Comparison of ENCODE assay signal across 14 cellular contexts in the genomic region with DNA sequence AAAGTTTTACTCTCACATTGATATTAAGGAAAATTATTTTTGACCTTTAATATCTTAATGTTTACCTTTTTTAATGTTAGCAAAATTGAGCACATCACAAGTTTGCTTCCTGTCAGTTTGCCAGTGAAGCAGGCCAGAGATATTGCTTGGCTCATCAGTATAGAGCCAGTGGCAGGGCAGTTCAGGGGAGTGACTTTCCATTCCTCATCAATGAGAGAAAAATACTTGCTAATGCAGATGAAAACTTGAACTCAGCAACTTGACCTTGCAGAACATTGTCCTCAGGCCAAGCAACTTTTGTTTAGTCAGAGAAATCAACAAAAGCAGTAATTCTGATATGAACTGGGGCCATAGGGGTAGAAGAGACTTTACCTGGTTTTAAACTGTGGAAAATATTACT. TPM values are rescaled to one million over a fixed set of nuclear protein-coding genes. Genes with fewer than 3 reads are reported as not detected.
DNase-seq lines count a peak whose midpoint lies in the region; ATAC-seq and TF ChIP-seq lines count a peak whose summit lies in the region.
"Had no signal": no experiment of that assay in that cellular context is flagged by ENCODE, and none has a peak within 500 bp of the region (broad histone marks: within the 10 kb centered on the region; RNA-seq: fewer than 3 reads in every experiment).

No MANE protein-coding gene starts in this region.

- H3K27me3 Mint-ChIP-seq in CD4-positive, alpha-beta T cell = no peaks in the 10 kb centered on the region
- no peaks in the 10 kb centered on the region for H3K27me3 Mint-ChIP-seq in CD8-positive, alpha-beta memory T cell
- H3K27me3 Mint-ChIP-seq in activated T-helper 2 cell treated with anti-CD3 and anti-CD28 coated beads, Interferon-gamma antibody, Interleukin-2, Interleukin-4, amounts not matched to agents 10 μg/mL and 5 μg/mL and 100 μg/mL, durations not matched to agents 14 hours and 24 hours and 36 hours (ENCODE audit: low read depth) = no peaks in the 10 kb centered on the region

- POLR2A ChIA-PET in CD4-positive, alpha-beta T cell (lab: Charles Lee) = interaction anchor here (0.7 to 1.7 kb wide), 5 partner anchors 9 to 39 kb away, joined by 3 to 4 read pairs (median 3); no protein-coding TSS in a partner anchor
- POLR2A ChIA-PET in CD8-positive, alpha-beta memory T cell (lab: Charles Lee) = interaction anchor here (0.6 kb wide), 1 partner anchor 220 kb away, joined by 4 read pairs; no protein-coding TSS in a partner anchor

- intact Hi-C loops in CD4-positive, alpha-beta T cell (cut with DNase I, micrococcal nuclease) = no loop called here
- intact Hi-C loops in activated T-helper 2 cell treated with anti-CD3 and anti-CD28 coated beads, Interferon-gamma antibody, Interleukin-2, Interleukin-4, amounts not matched to agents 10 μg/mL and 5 μg/mL and 100 μg/mL, durations not matched to agents 14 hours and 24 hours and 36 hours (cut with micrococcal nuclease) = no loop called here

- H3K4me1 ChIP-seq in CD8-positive, alpha-beta memory T cell (ENCODE audit: insufficient read depth, low read length) = peaks cover 83% of the 10 kb centered on the region

- no peaks in the 10 kb centered on the region for H3K27me3 ChIP-seq in CD4-positive, alpha-beta T cell (ENCODE audit: control insufficient read depth, insufficient read depth, low read length)
- no peaks in the 10 kb centered on the region for H3K27me3 ChIP-seq in CD8-positive, alpha-beta memory T cell (ENCODE audit: insufficient read depth, low read length, poor library complexity, severe bottlenecking)
- H3K27me3 ChIP-seq: esophagus muscularis mucosa, hepatocyte had no signal

- H3K4me3 ChIP-seq in CD8-positive, alpha-beta memory T cell (ENCODE audit: low read length) = no peak overlapping the region
- H3K4me3 ChIP-seq: esophagus muscularis mucosa, hepatocyte had no signal

- TF ChIP-seq CTCF in CD4-positive, alpha-beta T cell (IDR thresholded peaks at IDR 0.05) = no peak

- no peak for ATAC-seq in CD4-positive, alpha-beta T cell (ENCODE audit: poor library complexity)
- peak; percentile 66 for ATAC-seq in left lobe of liver

- H3K27ac ChIP-seq in CD4-positive, alpha-beta T cell (ENCODE audit: low read depth, low read length) = no peak overlapping the region
- H3K27ac ChIP-seq in CD8-positive, alpha-beta memory T cell (ENCODE audit: low read depth, low read length) = no peak overlapping the region
- H3K27ac ChIP-seq: hepatocyte had no signal

- H3K36me3 ChIP-seq in CD8-positive, alpha-beta memory T cell (ENCODE audit: insufficient read depth, low read length) = no peaks in the 10 kb centered on the region
- H3K36me3 ChIP-seq: esophagus muscularis mucosa had no signal

- CTCF ChIA-PET in CD4-positive, alpha-beta T cell (lab: Charles Lee) = interaction anchor here (0.6 to 2.4 kb wide), 4 partner anchors 11 to 438 kb away, joined by 3 to 9 read pairs (median 3); no protein-coding TSS in a partner anchor
- CTCF ChIA-PET in CD8-positive, alpha-beta memory T cell (lab: Charles Lee) = interaction anchor here (1.6 kb wide), 1 partner anchor 248 kb away, joined by 3 read pairs; no protein-coding TSS in a partner anchor

- DNase-seq in CD4-positive, alpha-beta T cell = no peak
- no peak for DNase-seq in CD8-positive, alpha-beta memory T cell
- no peak for DNase-seq in activated T-helper 2 cell treated with anti-CD3 and anti-CD28 coated beads, Interferon-gamma antibody, Interleukin-2, Interleukin-4, amounts not matched to agents 10 μg/mL and 5 μg/mL and 100 μg/mL, durations not matched to agents 14 hours and 24 hours and 36 hours (ENCODE audit: low spot score)
- DNase-seq in left lobe of liver (ENCODE audit: low spot score) (no peak), NCI-H1930 (lab: John Stamatoyannopoulos, UW) (no peak), COR-L47 (lab: John Stamatoyannopoulos, UW) (no peak), SIG-M5 (lab: John Stamatoyannopoulos, UW) (no peak)
- DNase-seq: dermis blood vessel endothelial cell; NCI-H1694 treated with DMSO at 0.1 percent for 48 hours; NCI-H526; stimulated activated CD4-positive, alpha-beta T cell treated with anti-CD3 and anti-CD28 coated beads, Interleukin-2, amount 100 ng/mL, for 48 hours had no signal

- H3K4me3 Mint-ChIP-seq in CD4-positive, alpha-beta T cell = no peak overlapping the region
- H3K4me3 Mint-ChIP-seq in CD8-positive, alpha-beta memory T cell = peak overlapping the region in 5 of 7 donors; percentile 30 to 74 (median 42)
- peak overlapping the region; percentile 18 for H3K4me3 Mint-ChIP-seq in activated T-helper 2 cell treated with anti-CD3 and anti-CD28 coated beads, Interferon-gamma antibody, Interleukin-2, Interleukin-4, amounts not matched to agents 10 μg/mL and 5 μg/mL and 100 μg/mL, durations not matched to agents 14 hours and 24 hours and 36 hours (ENCODE audit: low read depth)
- H3K4me3 Mint-ChIP-seq: nephron had no signal

- peak overlapping the region; percentile 16 for H3K27ac Mint-ChIP-seq in CD4-positive, alpha-beta T cell
- H3K27ac Mint-ChIP-seq in CD8-positive, alpha-beta memory T cell = peak overlapping the region in 5 of 8 donors; percentile 30 to 76 (median 43)
- H3K27ac Mint-ChIP-seq in activated T-helper 2 cell treated with anti-CD3 and anti-CD28 coated beads, Interferon-gamma antibody, Interleukin-2, Interleukin-4, amounts not matched to agents 10 μg/mL and 5 μg/mL and 100 μg/mL, durations not matched to agents 14 hours and 24 hours and 36 hours = peak overlapping the region; percentile 32

- no peaks in the 10 kb centered on the region for H3K9me3 ChIP-seq in CD4-positive, alpha-beta T cell (ENCODE audit: control insufficient read depth, low read length)
- no peaks in the 10 kb centered on the region for H3K9me3 ChIP-seq in CD8-positive, alpha-beta memory T cell (ENCODE audit: low read length)
- H3K9me3 ChIP-seq: esophagus muscularis mucosa had no signal

- peaks cover 87% of the 10 kb centered on the region for H3K4me1 Mint-ChIP-seq in CD4-positive, alpha-beta T cell (ENCODE audit: low read depth)
- H3K4me1 Mint-ChIP-seq in CD8-positive, alpha-beta memory T cell = peaks cover 73 to 99% (median 97%) of the 10 kb centered on the region in 3 donors
- peaks cover 69% of the 10 kb centered on the region for H3K4me1 Mint-ChIP-seq in activated T-helper 2 cell treated with anti-CD3 and anti-CD28 coated beads, Interferon-gamma antibody, Interleukin-2, Interleukin-4, amounts not matched to agents 10 μg/mL and 5 μg/mL and 100 μg/mL, durations not matched to agents 14 hours and 24 hours and 36 hours (ENCODE audit: low read depth)

- H3K36me3 Mint-ChIP-seq in CD4-positive, alpha-beta T cell (ENCODE audit: low read depth) = peaks cover 3% of the 10 kb centered on the region
- peaks cover 0 to 10% (median 1%) of the 10 kb centered on the region in 3 donors for H3K36me3 Mint-ChIP-seq in CD8-positive, alpha-beta memory T cell
- peaks cover 66% of the 10 kb centered on the region for H3K36me3 Mint-ChIP-seq in activated T-helper 2 cell treated with anti-CD3 and anti-CD28 coated beads, Interferon-gamma antibody, Interleukin-2, Interleukin-4, amounts not matched to agents 10 μg/mL and 5 μg/mL and 100 μg/mL, durations not matched to agents 14 hours and 24 hours and 36 hours (ENCODE audit: low read depth)

- H3K9me3 Mint-ChIP-seq in CD4-positive, alpha-beta T cell = no peaks in the 10 kb centered on the region
- H3K9me3 Mint-ChIP-seq in CD8-positive, alpha-beta memory T cell = no peaks in the 10 kb centered on the region
- no peaks in the 10 kb centered on the region for H3K9me3 Mint-ChIP-seq in activated T-helper 2 cell treated with anti-CD3 and anti-CD28 coated beads, Interferon-gamma antibody, Interleukin-2, Interleukin-4, amounts not matched to agents 10 μg/mL and 5 μg/mL and 100 μg/mL, durations not matched to agents 14 hours and 24 hours and 36 hours
- H3K9me3 Mint-ChIP-seq: nephron had no signal

RNA-seq across cellular contexts. Expression of gene TAB2, which starts 6.9 kb away (rescaled TPM):
- 100 to 1,000 TPM; 121 to 123 TPM for total RNA-seq in CD4-positive, alpha-beta T cell
- total RNA-seq in CD8-positive, alpha-beta memory T cell = 100 to 1,000 TPM; 103 to 109 TPM
- polyA plus RNA-seq in CD8-positive, alpha-beta memory T cell = 16.6 TPM
- total RNA-seq in activated T-helper 2 cell treated with anti-CD3 and anti-CD28 coated beads, Interferon-gamma antibody, Interleukin-2, Interleukin-4, amounts not matched to agents 10 μg/mL and 5 μg/mL and 100 μg/mL, durations not matched to agents 14 hours and 24 hours and 36 hours = 106 and 110 TPM in 2 replicates
- total RNA-seq in left lobe of liver = 26.9 TPM
